Comparison of ENCODE assay signal across 6 cellular contexts in the genomic region with DNA sequence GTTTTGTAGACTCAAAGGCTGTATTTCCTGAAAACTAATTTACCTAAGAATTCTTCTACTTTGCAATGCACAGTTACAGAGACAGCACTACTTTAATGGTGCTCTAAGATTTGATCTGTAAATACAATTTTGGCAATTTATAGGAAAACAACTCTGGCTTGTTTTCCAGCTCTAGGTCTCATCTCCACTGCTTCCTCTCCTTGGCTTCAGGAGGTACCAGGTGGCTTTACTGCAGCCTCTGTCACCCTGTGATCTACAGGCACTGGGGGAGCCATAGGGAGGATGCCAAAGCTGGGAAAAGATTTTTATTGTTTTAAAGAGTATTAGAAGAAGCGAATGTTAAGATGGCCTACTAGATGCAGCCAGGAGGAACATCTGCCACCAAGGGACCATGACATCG.
"Had no signal": no experiment of that assay in that cellular context is flagged by ENCODE, and none has a peak within 500 bp of the region (broad histone marks: within the 10 kb centered on the region; RNA-seq: fewer than 3 reads in every experiment).

No MANE protein-coding gene starts in this region.

- ATAC-seq: HepG2, K562 had no signal

- DNase-seq: IMR-90, KBM-7, KG1 had no signal

- H3K4me1 Mint-ChIP-seq: IgD-negative memory B cell had no signal

- H3K27ac Mint-ChIP-seq: IgD-negative memory B cell had no signal

- H3K27me3 Mint-ChIP-seq: IgD-negative memory B cell had no signal
